ENCODE assay signal across 27 cellular contexts in genomic region chr9:125412166-125412565, GRCh38.
"Had no signal": no experiment of that assay in that cellular context is flagged by ENCODE, and none has a peak within 500 bp of the region (broad histone marks: within the 10 kb centered on the region; RNA-seq: fewer than 3 reads in every experiment).

No MANE protein-coding gene starts in this region.

- FAIRE-seq: TTC549 had no signal

- ATAC-seq: activated T-helper 17 cell treated with anti-CD3 and anti-CD28 coated beads, Interleukin-2, amount 50 U/mL, for 72 hours; Panc1; T-cell had no signal

- H3K9ac ChIP-seq: KMS-11 had no signal

- H3K9me3 ChIP-seq: MG63 had no signal

- DNase-seq: activated B cell treated with CpG ODN at 0.5 μM for 24 hours; activated CD4-positive, alpha-beta memory T cell treated with anti-CD3 and anti-CD28 coated beads for 36 hours; activated CD4-positive, alpha-beta T cell treated with anti-CD3 and anti-CD28 coated beads for 1 hour; activated CD4-positive, alpha-beta T cell treated with anti-CD3 and anti-CD28 coated beads, Interleukin-2, amount 10 ng/mL, durations not matched to agents 24 days and 14 days; activated gamma-delta T cell; activated naive CD4-positive, alpha-beta T cell treated with anti-CD3 and anti-CD28 coated beads for 36 hours; activated T-cell treated with anti-CD3 and anti-CD28 coated beads for 4 hours; activated T-cell treated with anti-CD3 and anti-CD28 coated beads, Interleukin-2, amount 50 U/mL, for 48 hours; brain microvascular endothelial cell; MG63; NCI-H1048; NCI-H1930; NCI-H345; NCI-H510A; NCI-H526 treated with DMSO at 0.1 percent for 48 hours; NCI-H82; SHP77 treated with DMSO at 0.1 percent for 48 hours; T-cell; T-helper 2 cell; T1000 had no signal

- H3K4me3 Mint-ChIP-seq: activated B cell treated with CpG ODN at 0.5 μM for 24 hours; activated CD4-positive, alpha-beta memory T cell treated with anti-CD3 and anti-CD28 coated beads for 36 hours; activated CD4-positive, alpha-beta T cell treated with anti-CD3 and anti-CD28 coated beads, Interleukin-2, amount 10 ng/mL, durations not matched to agents 24 days and 14 days; activated naive CD4-positive, alpha-beta T cell treated with anti-CD3 and anti-CD28 coated beads for 36 hours; activated naive CD8-positive, alpha-beta T cell had no signal

- H3K36me3 Mint-ChIP-seq: activated CD4-positive, alpha-beta memory T cell treated with anti-CD3 and anti-CD28 coated beads for 36 hours; activated naive CD8-positive, alpha-beta T cell; T-cell had no signal

- H3K9me3 Mint-ChIP-seq: activated B cell treated with CpG ODN at 0.5 μM for 24 hours; activated CD4-positive, alpha-beta memory T cell treated with anti-CD3 and anti-CD28 coated beads for 36 hours; activated CD4-positive, alpha-beta T cell treated with anti-CD3 and anti-CD28 coated beads, Interleukin-2, amount 10 ng/mL, durations not matched to agents 24 days and 14 days; activated naive CD4-positive, alpha-beta T cell treated with anti-CD3 and anti-CD28 coated beads for 36 hours; activated T-helper 17 cell treated with anti-CD3 and anti-CD28 coated beads, Interleukin-2, amount 50 U/mL, for 72 hours; T-cell had no signal

- H3K4me3 ChIP-seq: cardiac muscle cell, MG63 had no signal

- H3K27ac Mint-ChIP-seq: activated B cell treated with CpG ODN at 0.5 μM for 24 hours; activated CD4-positive, alpha-beta memory T cell treated with anti-CD3 and anti-CD28 coated beads for 36 hours; activated CD4-positive, alpha-beta T cell treated with anti-CD3 and anti-CD28 coated beads, Interleukin-2, amount 10 ng/mL, durations not matched to agents 24 days and 14 days; activated naive CD4-positive, alpha-beta T cell treated with anti-CD3 and anti-CD28 coated beads for 36 hours; activated naive CD8-positive, alpha-beta T cell; activated T-helper 17 cell treated with anti-CD3 and anti-CD28 coated beads, Interleukin-2, amount 50 U/mL, for 72 hours; T-cell had no signal

- H3K27ac ChIP-seq: brain microvascular endothelial cell, cardiac muscle cell, KMS-11, RWPE1 had no signal

- H3K36me3 ChIP-seq: brain microvascular endothelial cell, cardiac muscle cell, MG63 had no signal

- H3K4me2 ChIP-seq: KMS-11 had no signal

- H3K27me3 ChIP-seq: brain microvascular endothelial cell, cardiac muscle cell, MG63 had no signal
